2 cellular contexts compared by ENCODE assay signal in genomic region chr12:26737487-26738030, GRCh38.
TF ChIP-seq lines count a peak whose summit lies in the region.

No MANE protein-coding gene starts in this region.

TF ChIP-seq in SK-N-SH, 30 proteins besides CTCF, POLR2A, EP300 and RAD21 (continued from another document):
- no peak for TF ChIP-seq REST (IDR thresholded peaks at IDR 0.05; ENCODE audit: low read depth, low read length)
- TF ChIP-seq USF2 (IDR thresholded peaks at IDR 0.05; ENCODE audit: borderline replicate concordance, low read depth, low read length) = no peak
- no peak for TF ChIP-seq GABPA (IDR thresholded peaks at IDR 0.05; ENCODE audit: low read depth)
- no peak for TF ChIP-seq ZBTB33 (IDR thresholded peaks at IDR 0.05; ENCODE audit: borderline replicate concordance, low read depth)
- no peak for TF ChIP-seq POLR2AphosphoS5 (IDR thresholded peaks at IDR 0.05; ENCODE audit: low read depth, low read length)
- no peak for TF ChIP-seq FOSL2 (IDR thresholded peaks at IDR 0.05; ENCODE audit: borderline replicate concordance, low read depth)
- no peak for TF ChIP-seq RCOR1 (IDR thresholded peaks at IDR 0.05; ENCODE audit: low read length)
- TF ChIP-seq YY1 (IDR thresholded peaks at IDR 0.05; ENCODE audit: low read depth) = no peak
- TF ChIP-seq ELF1 (IDR thresholded peaks at IDR 0.05) = no peak
- no peak for TF ChIP-seq SMC3 (IDR thresholded peaks at IDR 0.05; ENCODE audit: low read depth, low read length)
- no peak for TF ChIP-seq RFX5 (IDR thresholded peaks at IDR 0.05; ENCODE audit: low read length)
- no peak for TF ChIP-seq GATA2 (CRISPR knock-in tag; IDR thresholded peaks at IDR 0.05)
- no peak for TF ChIP-seq SIN3A (IDR thresholded peaks at IDR 0.05; ENCODE audit: borderline replicate concordance, low read depth, low read length)
- TF ChIP-seq TAF1 (IDR thresholded peaks at IDR 0.05; ENCODE audit: borderline replicate concordance, low read depth, low read length) = no peak
- TF ChIP-seq PBX3 (IDR thresholded peaks at IDR 0.05) = no peak
- no peak for TF ChIP-seq TEAD4 (IDR thresholded peaks at IDR 0.05; ENCODE audit: borderline replicate concordance, insufficient read depth)

TF ChIP-seq in SK-N-SH treated with all-trans-retinoic acid at 6 μM for 48 hours, 23 proteins besides CTCF, POLR2A, EP300 and RAD21 (continued from another document):
- TF ChIP-seq TSHZ2 (CRISPR knock-in tag; IDR thresholded peaks at IDR 0.05) (no peak), OSR1 (CRISPR knock-in tag; IDR thresholded peaks at IDR 0.05) (no peak), BACH2 (CRISPR knock-in tag; IDR thresholded peaks at IDR 0.05; ENCODE audit: borderline replicate concordance) (no peak), ISL1 (CRISPR knock-in tag; IDR thresholded peaks at IDR 0.05) (no peak), ESRRG (CRISPR knock-in tag; IDR thresholded peaks at IDR 0.05) (no peak), ZNF8 (CRISPR knock-in tag; IDR thresholded peaks at IDR 0.05) (no peak), PATZ1 (CRISPR knock-in tag; IDR thresholded peaks at IDR 0.05; ENCODE audit: borderline replicate concordance) (no peak), TCF4 (CRISPR knock-in tag; IDR thresholded peaks at IDR 0.05; ENCODE audit: borderline replicate concordance) (no peak), ZFP3 (CRISPR knock-in tag; IDR thresholded peaks at IDR 0.05) (no peak), ZC3H10 (CRISPR knock-in tag; IDR thresholded peaks at IDR 0.05) (no peak), TOX (CRISPR knock-in tag; IDR thresholded peaks at IDR 0.05; ENCODE audit: borderline replicate concordance) (no peak)
TF ChIP-seq in SK-N-SH treated with all-trans-retinoic acid at 6 μM for 48 hours: peak in this region for 0.
